ENCODE assay signal across 8 cellular contexts in the genomic region with DNA sequence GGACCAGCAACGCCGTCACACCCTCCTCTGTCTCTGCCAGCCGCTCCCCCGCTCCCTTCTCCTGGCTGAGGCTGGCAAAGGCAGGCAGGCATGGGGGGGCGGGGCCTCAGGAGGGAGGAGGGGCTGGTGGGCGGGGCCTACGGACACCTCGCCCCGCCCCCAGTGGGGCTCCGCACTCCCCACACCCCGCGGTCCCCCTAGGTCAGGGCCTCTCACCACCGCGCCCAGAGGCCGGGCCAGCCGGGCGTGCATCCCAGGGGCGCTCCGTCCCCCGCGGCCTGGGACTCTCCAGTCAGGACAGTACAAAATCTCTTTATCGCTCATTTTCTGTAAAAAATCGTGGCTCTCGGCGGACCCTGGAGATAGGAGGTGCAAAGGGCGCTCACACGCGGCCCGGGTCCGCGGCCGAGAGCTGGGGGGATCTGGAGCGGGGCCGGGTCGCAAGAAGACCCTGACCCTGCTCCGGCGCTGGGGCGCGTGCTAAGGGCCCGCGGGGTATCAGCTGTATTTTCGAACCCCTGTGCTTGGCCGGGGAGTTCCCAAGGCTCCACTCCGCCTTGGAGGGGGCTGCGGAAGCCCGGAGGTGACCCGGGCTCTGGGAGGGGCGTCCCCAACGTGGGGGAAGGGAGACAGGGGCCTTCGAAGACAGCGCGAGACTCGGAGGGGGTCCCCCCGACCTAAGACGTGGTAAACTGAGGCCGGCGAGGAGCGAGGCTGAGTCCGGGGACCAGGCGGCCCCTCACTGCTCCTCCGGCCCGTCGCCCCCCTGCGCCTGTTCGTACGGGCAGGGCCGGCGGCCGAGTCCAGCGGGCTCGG. TPM values are rescaled to one million over a fixed set of nuclear protein-coding genes. Genes with fewer than 3 reads are reported as not detected.
DNase-seq lines count a peak whose midpoint lies in the region; FAIRE-seq and TF ChIP-seq lines count a peak whose summit lies in the region.
"Not testable (repeated sequence)": the region's sequence is repeated elsewhere in the genome, so short reads cannot be mapped to it uniquely, and the experiment has no call there.

No MANE protein-coding gene starts in this region.

- H3K4me3 ChIP-seq in esophagus muscularis mucosa (peak overlapping the region; percentile 48 to 57 (median 51)), keratinocyte (ENCODE audit: control insufficient read depth in 2 of 3, extremely low read depth in 1 of 3, insufficient read depth in 2 of 3, low read depth in 1 of 3, low read length in 3 of 3) (peak overlapping the region in 2 of 3 experiments; percentile 26 to 36), transverse colon (peak overlapping the region in 3 of 4 donors; percentile 24 to 55 (median 36))

- not testable (repeated sequence) for H3K79me2 ChIP-seq in keratinocyte (ENCODE audit: control insufficient read depth, insufficient read depth, low read length)

- H3K9me1 ChIP-seq in keratinocyte (ENCODE audit: control insufficient read depth, extremely low read depth, insufficient read depth, low read length): not testable (repeated sequence)

- peak overlapping the region; percentile 83 for H3K4me3 Mint-ChIP-seq in Calu3 (ENCODE audit: low read depth, unreplicated experiment)
- peak overlapping the region; percentile 54 for H3K4me3 Mint-ChIP-seq in activated CD4-positive, alpha-beta memory T cell treated with anti-CD3 and anti-CD28 coated beads, Interleukin-2, amount 10 ng/mL, durations not matched to agents 7 days and 5 days
- peak overlapping the region; percentile 35 to 86 (median 78) for H3K4me3 Mint-ChIP-seq in brain
- peak overlapping the region; percentile 76 for H3K4me3 Mint-ChIP-seq in progenitor cell of endocrine pancreas (ENCODE audit: low read depth)

- not testable (repeated sequence) for H3K9me3 ChIP-seq in esophagus muscularis mucosa; keratinocyte (ENCODE audit: control insufficient read depth, low read depth, low read length); transverse colon

- FAIRE-seq in keratinocyte (lab: Jason Lieb, UNC): not testable (repeated sequence)

- H2AFZ ChIP-seq in keratinocyte (ENCODE audit: control insufficient read depth, low read length): peak overlapping the region; percentile 62

- H3K27me3 ChIP-seq in esophagus muscularis mucosa: peaks cover 0 to 12% (median 0%) of the 10 kb centered on the region in 4 donors
- H3K27me3 ChIP-seq in keratinocyte (ENCODE audit: control insufficient read depth, extremely low read depth, insufficient read depth, low read length); transverse colon: not testable (repeated sequence)

- DNase-seq in Calu3 (peak; percentile 60), NCI-H1417 (lab: John Stamatoyannopoulos, UW) (peak in 2 of 3 experiments; percentile 53 to 64)
- peak; percentile 35 for DNase-seq in activated CD4-positive, alpha-beta memory T cell treated with anti-CD3 and anti-CD28 coated beads, Interleukin-2, amount 10 ng/mL, durations not matched to agents 7 days and 5 days
- not testable (repeated sequence) for DNase-seq in esophagus muscularis mucosa (ENCODE audit: extremely low spot score); keratinocyte (ENCODE audit: low read depth, low spot score); progenitor cell of endocrine pancreas (ENCODE audit: low spot score, unreplicated experiment); transverse colon

- TF ChIP-seq CTCF in Calu3 (IDR thresholded peaks at IDR 0.05; ENCODE audit: unreplicated experiment); brain (conservative IDR thresholded peaks at IDR 0.05); esophagus muscularis mucosa (IDR thresholded peaks at IDR 0.05); keratinocyte (optimal IDR thresholded peaks at IDR 0.05 in 1 of 3, IDR thresholded peaks at IDR 0.05 in 1 of 3, conservative IDR thresholded peaks at IDR 0.05 in 1 of 3; ENCODE audit: extremely low read depth in 1 of 3, insufficient read depth in 2 of 3, low read length in 3 of 3); progenitor cell of endocrine pancreas (IDR thresholded peaks at IDR 0.05; ENCODE audit: unreplicated experiment); transverse colon (IDR thresholded peaks at IDR 0.05): not testable (repeated sequence)

- not testable (repeated sequence) for H3K27ac ChIP-seq in esophagus muscularis mucosa (replicated peaks in 1 of 4); keratinocyte (ENCODE audit: control insufficient read depth, insufficient read depth, low read length); transverse colon

- TF ChIP-seq POLR2A in esophagus muscularis mucosa (IDR thresholded peaks at IDR 0.05; ENCODE audit: low read depth); transverse colon (IDR thresholded peaks at IDR 0.05): not testable (repeated sequence)

- not testable (repeated sequence) for TF ChIP-seq EP300 in esophagus muscularis mucosa (IDR thresholded peaks at IDR 0.05); transverse colon (IDR thresholded peaks at IDR 0.05; ENCODE audit: low read depth)

- intact Hi-C loops in Calu3 (cut with micrococcal nuclease; ENCODE audit: unreplicated experiment); esophagus muscularis mucosa (cut with DNase I); transverse colon (cut with DNase I; ENCODE audit: low total_unique reads): not testable (repeated sequence)

- dilution Hi-C loops in keratinocyte (cut with MboI; ENCODE audit: extremely low pct_ligation_motif_present, low sequenced_read_pairs): not testable (repeated sequence)

- not testable (repeated sequence) for H3K36me3 ChIP-seq in esophagus muscularis mucosa; keratinocyte (ENCODE audit: control insufficient read depth in 2 of 2, extremely low read depth in 1 of 2, insufficient read depth in 2 of 2, low read length in 2 of 2); transverse colon

- CTCF ChIA-PET in Calu3 (lab: Charles Lee); activated CD4-positive, alpha-beta memory T cell treated with anti-CD3 and anti-CD28 coated beads, Interleukin-2, amount 10 ng/mL, durations not matched to agents 7 days and 5 days (lab: Charles Lee): not testable (repeated sequence)

- peak overlapping the region; percentile 45 for H3K9ac ChIP-seq in keratinocyte (ENCODE audit: control insufficient read depth, extremely low read depth, insufficient read depth, low read length)

- H3K27me3 Mint-ChIP-seq in Calu3 (ENCODE audit: unreplicated experiment) (peaks cover 12% of the 10 kb centered on the region), brain (peaks cover 26% of the 10 kb centered on the region)
- not testable (repeated sequence) for H3K27me3 Mint-ChIP-seq in activated CD4-positive, alpha-beta memory T cell treated with anti-CD3 and anti-CD28 coated beads, Interleukin-2, amount 10 ng/mL, durations not matched to agents 7 days and 5 days; progenitor cell of endocrine pancreas

- H3K4me1 ChIP-seq in esophagus muscularis mucosa: peaks cover 0 to 18% (median 11%) of the 10 kb centered on the region in 4 donors
- H3K4me1 ChIP-seq in keratinocyte (ENCODE audit: control insufficient read depth, extremely low read depth, insufficient read depth, low read length); transverse colon: not testable (repeated sequence)

- in situ Hi-C loops in transverse colon (cut with MboI; ENCODE audit: low pct_ligation_motif_present in 1 of 4, low pct_unique_long_range_greater_than_20kb in 1 of 4, low sequenced_read_pairs in 3 of 4): not testable (repeated sequence)

- H3K4me2 ChIP-seq in keratinocyte (ENCODE audit: control insufficient read depth, extremely low read depth, insufficient read depth, low read depth, low read length): peak overlapping the region; percentile 58

- H3K4me1 Mint-ChIP-seq in Calu3 (ENCODE audit: low read depth, unreplicated experiment): peaks cover 11% of the 10 kb centered on the region
- not testable (repeated sequence) for H3K4me1 Mint-ChIP-seq in activated CD4-positive, alpha-beta memory T cell treated with anti-CD3 and anti-CD28 coated beads, Interleukin-2, amount 10 ng/mL, durations not matched to agents 7 days and 5 days; brain; progenitor cell of endocrine pancreas (ENCODE audit: low read depth)

- no CpG with 5 or more reads among the region's 71 CpGs for WGBS in esophagus muscularis mucosa
- 2% methylated on average over 40 of the region's 71 CpGs; no CpG with 5 or more reads in 1 of the 2 donors for WGBS in transverse colon (ENCODE audit: low coverage in 1 of 2), 2 donors

- POLR2A ChIA-PET in activated CD4-positive, alpha-beta memory T cell treated with anti-CD3 and anti-CD28 coated beads, Interleukin-2, amount 10 ng/mL, durations not matched to agents 7 days and 5 days (lab: Charles Lee): not testable (repeated sequence)

- H3K9me3 Mint-ChIP-seq in Calu3 (ENCODE audit: low read depth, unreplicated experiment); activated CD4-positive, alpha-beta memory T cell treated with anti-CD3 and anti-CD28 coated beads, Interleukin-2, amount 10 ng/mL, durations not matched to agents 7 days and 5 days; brain; progenitor cell of endocrine pancreas (ENCODE audit: low read depth): not testable (repeated sequence)

- H3K36me3 Mint-ChIP-seq in Calu3 (ENCODE audit: insufficient read depth, unreplicated experiment): peaks cover 26% of the 10 kb centered on the region
- not testable (repeated sequence) for H3K36me3 Mint-ChIP-seq in activated CD4-positive, alpha-beta memory T cell treated with anti-CD3 and anti-CD28 coated beads, Interleukin-2, amount 10 ng/mL, durations not matched to agents 7 days and 5 days (ENCODE audit: low read depth); brain; progenitor cell of endocrine pancreas (ENCODE audit: insufficient read depth)

- H4K20me1 ChIP-seq in keratinocyte (ENCODE audit: control insufficient read depth, extremely low read depth, insufficient read depth, low read length): not testable (repeated sequence)

- BruUV-seq in Calu3 (replicated peaks; lab: Mats Ljungman, UMichigan): not testable (repeated sequence)

- not testable (repeated sequence) for H3K27ac Mint-ChIP-seq in Calu3 (ENCODE audit: unreplicated experiment); activated CD4-positive, alpha-beta memory T cell treated with anti-CD3 and anti-CD28 coated beads, Interleukin-2, amount 10 ng/mL, durations not matched to agents 7 days and 5 days; brain; progenitor cell of endocrine pancreas

RNA-seq across cellular contexts. Expression of a gene that starts 28.9 kb away (rescaled TPM):
- total RNA-seq in Calu3 (2022) (108 and 111 TPM in 2 replicates), esophagus muscularis mucosa (10 to 100 TPM; 15.4 to 70.6 (median 38.0) TPM), progenitor cell of endocrine pancreas (71.5 and 83.6 TPM in 2 replicates), transverse colon (10 to 100 TPM; 37.4 to 58.6 (median 52.1) TPM)
- 10 to 100 TPM; 80.5 to 89.4 TPM for total RNA-seq in activated CD4-positive, alpha-beta memory T cell treated with anti-CD3 and anti-CD28 coated beads, Interleukin-2, amount 10 ng/mL, durations not matched to agents 7 days and 5 days
- polyA plus RNA-seq in brain (ENCODE audit: insufficient read depth, low read depth, low replicate concordance) (23.8 TPM), keratinocyte (24.3 to 42.7 TPM (median 27.8 TPM) in 3 replicates)
- 322 TPM for polyA plus RNA-seq in keratinocyte (2011; ENCODE audit: low read depth)
- polyA plus RNA-seq in keratinocyte (2011; cell fraction: cytosol; rRNA removed): 31.8 and 39.9 TPM in 2 replicates
- 25.6 and 40.4 TPM in 2 replicates for polyA plus RNA-seq in keratinocyte (2011; cell fraction: nucleus; rRNA removed)
- 38.0 and 43.1 TPM in 2 replicates for polyA plus RNA-seq in keratinocyte (2012; ENCODE audit: low replicate concordance)
- 4.3 to 17.0 TPM (median 8.3 TPM) in 3 replicates for polyA minus RNA-seq in keratinocyte
- 24.6 TPM for polyA minus RNA-seq in keratinocyte (2011; cell fraction: cytosol; rRNA and poly(A)+ RNA removed)
- 9.8 and 13.3 TPM in 2 replicates for polyA minus RNA-seq in keratinocyte (2011; cell fraction: nucleus; rRNA and poly(A)+ RNA removed)
